ENCODE assay signal across 30 cellular contexts in genomic region chr2:29489568-29489967, GRCh38.
"Had no signal": no experiment of that assay in that cellular context is flagged by ENCODE, and none has a peak within 500 bp of the region (broad histone marks: within the 10 kb centered on the region; RNA-seq: fewer than 3 reads in every experiment).

No MANE protein-coding gene starts in this region.

- DNase-seq: natural killer cell; occipital lobe; posterior cingulate gyrus; psoas muscle; right cardiac atrium; right lobe of liver; sigmoid colon; small intestine; stimulated activated CD4-positive, alpha-beta T cell treated with anti-CD3 and anti-CD28 coated beads, Interleukin-15, amount 100 ng/mL, for 24 hours; stimulated activated CD4-positive, alpha-beta T cell treated with anti-CD3 and anti-CD28 coated beads, Interleukin-2, amount 100 ng/mL, for 24 hours; stimulated activated CD4-positive, alpha-beta T cell treated with anti-CD3 and anti-CD28 coated beads, Interleukin-4, amount 100 ng/mL, for 1 hour; stimulated activated CD4-positive, alpha-beta T cell treated with anti-CD3 and anti-CD28 coated beads, Interleukin-4, amount 100 ng/mL, for 4 hours; stimulated activated CD8-positive, alpha-beta memory T cell treated with anti-CD3 and anti-CD28 coated beads, Interleukin-4, amount 100 ng/mL, for 48 hours; stimulated activated naive CD4-positive, alpha-beta T cell; stimulated activated naive CD8-positive, alpha-beta T cell treated with anti-CD3 and anti-CD28 coated beads, Interleukin-15, amount 100 ng/mL, for 72 hours; stimulated activated naive CD8-positive, alpha-beta T cell treated with anti-CD3 and anti-CD28 coated beads, Interleukin-15, Interleukin-2, amounts not matched to agents 100 U/mL and 50 U/mL, for 24 hours; substantia nigra; tibial artery; transverse colon; upper lobe of right lung; uterus had no signal

- H3K4me1 Mint-ChIP-seq: natural killer cell; stimulated activated memory B cell treated with anti-CD40 and anti-IgM and Interleukin-4, amounts not matched to agents 10 μg/mL and 1 μg/mL and 100 μg/mL, for 72 hours; stimulated activated naive CD8-positive, alpha-beta T cell treated with anti-CD3 and anti-CD28 coated beads, Interleukin-15, amount 100 ng/mL, for 72 hours had no signal

- H3K27me3 Mint-ChIP-seq: stimulated activated memory B cell treated with anti-CD40 and anti-IgM and Interleukin-4, amounts not matched to agents 10 μg/mL and 1 μg/mL and 100 μg/mL, for 72 hours; type B pancreatic cell had no signal

- H3K27ac Mint-ChIP-seq: natural killer cell; nephron; neural progenitor cell; progenitor cell of endocrine pancreas; stimulated activated memory B cell treated with anti-CD40 and anti-IgM and Interleukin-4, amounts not matched to agents 10 μg/mL and 1 μg/mL and 100 μg/mL, for 72 hours; stimulated activated naive CD8-positive, alpha-beta T cell treated with anti-CD3 and anti-CD28 coated beads, Interleukin-15, amount 100 ng/mL, for 72 hours; type B pancreatic cell had no signal

- H3K36me3 Mint-ChIP-seq: natural killer cell; neural progenitor cell; stimulated activated memory B cell treated with anti-CD40 and anti-IgM and Interleukin-4, amounts not matched to agents 10 μg/mL and 1 μg/mL and 100 μg/mL, for 72 hours had no signal

- H3K4me2 ChIP-seq: neural progenitor cell had no signal

- H3K27ac ChIP-seq: neural progenitor cell, ovary, parathyroid adenoma, psoas muscle, right lobe of liver, sigmoid colon, suprapubic skin, testis, tibial artery, transverse colon, upper lobe of right lung, uterus had no signal

- H3K9me3 ChIP-seq: ovary, psoas muscle, right lobe of liver, suprapubic skin, testis, tibial artery, transverse colon, upper lobe of right lung, uterus had no signal

- H3K4me3 ChIP-seq: neural progenitor cell, ovary, psoas muscle, right lobe of liver, sigmoid colon, suprapubic skin, testis, tibial artery, transverse colon, upper lobe of right lung, uterus had no signal

- H3K27me3 ChIP-seq: neural progenitor cell, ovary, right lobe of liver, sigmoid colon, suprapubic skin, testis, tibial artery, transverse colon, upper lobe of right lung, uterus had no signal

- ATAC-seq: natural killer cell; psoas muscle; right cardiac atrium; right lobe of liver; stimulated activated memory B cell treated with anti-CD40 and anti-IgM and Interleukin-4, amounts not matched to agents 10 μg/mL and 1 μg/mL and 100 μg/mL, for 72 hours; stimulated activated naive CD8-positive, alpha-beta T cell treated with anti-CD3 and anti-CD28 coated beads, Interleukin-15, amount 100 ng/mL, for 72 hours; stimulated activated naive CD8-positive, alpha-beta T cell treated with anti-CD3 and anti-CD28 coated beads, Interleukin-15, Interleukin-2, amounts not matched to agents 100 U/mL and 50 U/mL, for 24 hours; upper lobe of right lung had no signal

- H3K36me3 ChIP-seq: neural progenitor cell, ovary, right lobe of liver, sigmoid colon, suprapubic skin, tibial artery, transverse colon, upper lobe of right lung, uterus had no signal

- H3K79me2 ChIP-seq: parathyroid adenoma had no signal

- H3K9me3 Mint-ChIP-seq: natural killer cell; neural progenitor cell; stimulated activated memory B cell treated with anti-CD40 and anti-IgM and Interleukin-4, amounts not matched to agents 10 μg/mL and 1 μg/mL and 100 μg/mL, for 72 hours; type B pancreatic cell had no signal

- H2AFZ ChIP-seq: neural progenitor cell, parathyroid adenoma had no signal

- H3K4me1 ChIP-seq: neural progenitor cell, parathyroid adenoma, psoas muscle, right lobe of liver, sigmoid colon, suprapubic skin, testis, tibial artery, transverse colon, upper lobe of right lung, uterus had no signal

- H3K4me3 Mint-ChIP-seq: natural killer cell; nephron; neural progenitor cell; stimulated activated memory B cell treated with anti-CD40 and anti-IgM and Interleukin-4, amounts not matched to agents 10 μg/mL and 1 μg/mL and 100 μg/mL, for 72 hours; stimulated activated naive CD8-positive, alpha-beta T cell treated with anti-CD3 and anti-CD28 coated beads, Interleukin-15, amount 100 ng/mL, for 72 hours; type B pancreatic cell had no signal

- FAIRE-seq: small intestine had no signal
